In the genomic region with DNA sequence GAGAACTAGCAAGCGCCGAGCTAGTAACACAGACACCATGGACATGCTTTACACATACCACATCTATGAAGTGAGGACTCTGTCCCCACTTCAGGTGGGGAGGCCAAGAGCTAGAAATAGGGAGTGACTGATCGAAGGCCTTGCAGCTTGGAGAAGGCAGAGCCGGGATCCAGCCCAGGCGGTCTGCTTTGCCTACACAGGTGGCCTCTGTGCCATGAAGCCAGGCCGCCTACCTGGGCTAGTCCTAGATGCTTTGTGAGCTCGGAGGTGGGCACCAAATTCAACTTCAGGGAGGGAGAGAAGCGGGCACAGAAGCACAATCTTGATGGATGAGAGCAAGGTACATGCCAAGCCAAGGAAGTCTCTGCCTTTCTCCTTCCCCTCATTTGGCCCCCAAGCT, we compare ENCODE assay signal across 19 cellular contexts.
A peak's percentile ranks its signal among the peaks of the same experiment; 100 is the strongest.
DNase-seq lines count a peak whose midpoint lies in the region; ATAC-seq, FAIRE-seq and TF ChIP-seq lines count a peak whose summit lies in the region.
"Had no signal": no experiment of that assay in that cellular context is flagged by ENCODE, and none has a peak within 500 bp of the region (broad histone marks: within the 10 kb centered on the region; RNA-seq: fewer than 3 reads in every experiment).

No MANE protein-coding gene starts in this region.

- H4K20me1 ChIP-seq in osteoblast (ENCODE audit: insufficient read depth, low read length) = no peaks in the 10 kb centered on the region

- H2BK15ac ChIP-seq in mesenchymal stem cell (ENCODE audit: low read depth, poor library complexity, severe bottlenecking) = no peak overlapping the region

- no peak for FAIRE-seq in GM12892 (lab: Jason Lieb, UNC)
- FAIRE-seq: G401.6, GM19239 had no signal

- no peak overlapping the region for H2AK5ac ChIP-seq in mesenchymal stem cell (ENCODE audit: low read length, severe bottlenecking)

- WGBS in mesenchymal stem cell = 93% methylated on average over 6 of the region's 8 CpGs

- intact Hi-C loops in Right ventricle myocardium inferior (cut with DNase I) (no loop called here), left cardiac atrium (cut with DNase I) (no loop called here)

- H3K27me3 ChIP-seq in mesenchymal stem cell (ENCODE audit: control insufficient read depth in 1 of 2, insufficient read depth in 1 of 2, low read length in 2 of 2) (peaks cover 0 to 83% of the 10 kb centered on the region in 2 experiments), osteoblast (ENCODE audit: insufficient read depth, low read length) (peaks cover 53% of the 10 kb centered on the region)

- H4K8ac ChIP-seq in mesenchymal stem cell (ENCODE audit: low read length) = no peak overlapping the region

- DNase-seq in Right ventricle myocardium inferior (ENCODE audit: missing footprints) (peak; percentile 66), left cardiac atrium (no peak), MV-4-11 (lab: John Stamatoyannopoulos, UW) (peak; percentile 4), mesenchymal stem cell (no peak), osteoblast (ENCODE audit: insufficient read length, low spot score, missing footprints) (peak; percentile 58), hypothalamus (lab: John Stamatoyannopoulos, UW) (no peak), GM12892 (ENCODE audit: insufficient read length) (no peak)
- DNase-seq: Caco-2; CD4-positive, CD25-positive, alpha-beta regulatory T cell; CD8-positive, alpha-beta T cell; DMS153; DND-41; HFFc6 had no signal

- TF ChIP-seq POLR2A in GM12892 (IDR thresholded peaks at IDR 0.05; ENCODE audit: low read depth, low read length) = no peak

- no peak overlapping the region for H3K9ac ChIP-seq in mesenchymal stem cell (ENCODE audit: low read length)

- no peak for TF ChIP-seq CTCF in osteoblast (IDR thresholded peaks at IDR 0.05; ENCODE audit: extremely low read depth, low read depth, low read length)

- H3K4me1 ChIP-seq in mesenchymal stem cell (ENCODE audit: control insufficient read depth, insufficient read depth, low read depth, low read length) (no peaks in the 10 kb centered on the region), osteoblast (ENCODE audit: insufficient read depth, low read length) (no peaks in the 10 kb centered on the region)
- H3K4me1 ChIP-seq: Caco-2, HAP-1 had no signal

- H3K14ac ChIP-seq in mesenchymal stem cell (ENCODE audit: low read length in 2 of 2) = peak overlapping the region in 1 of 2 experiments; percentile 79

- peak overlapping the region; percentile 46 to 75 for H3K4ac ChIP-seq in mesenchymal stem cell (ENCODE audit: low read depth in 1 of 2, low read length in 2 of 2)

- H2AFZ ChIP-seq in mesenchymal stem cell (ENCODE audit: low read depth, low read length) = no peak overlapping the region
- no peak overlapping the region for H2AFZ ChIP-seq in osteoblast (ENCODE audit: low read length)
- H2AFZ ChIP-seq: GM23338 had no signal

- H3K36me3 ChIP-seq in mesenchymal stem cell (ENCODE audit: control insufficient read depth in 1 of 2, insufficient read depth in 2 of 2, low read depth in 1 of 2, low read length in 2 of 2) = no peaks in the 10 kb centered on the region
- no peaks in the 10 kb centered on the region for H3K36me3 ChIP-seq in osteoblast (ENCODE audit: insufficient read depth, low read length)
- H3K36me3 ChIP-seq: HAP-1 had no signal

- H2BK12ac ChIP-seq in mesenchymal stem cell (ENCODE audit: low read length in 2 of 2) = peak overlapping the region in 1 of 2 experiments; percentile 73

- H4K91ac ChIP-seq in mesenchymal stem cell (ENCODE audit: low read length) = peak overlapping the region; percentile 70

- H2BK120ac ChIP-seq in mesenchymal stem cell (ENCODE audit: low read depth, low read length) = no peak overlapping the region

- no peaks in the 10 kb centered on the region for H3K79me2 ChIP-seq in osteoblast (ENCODE audit: insufficient read depth, low read length)

- H3K4me2 ChIP-seq in mesenchymal stem cell (ENCODE audit: low read length, poor library complexity, severe bottlenecking) (no peak overlapping the region), osteoblast (ENCODE audit: insufficient read depth, low read length) (no peak overlapping the region)
- H3K4me2 ChIP-seq: GM23338 had no signal

- H3K18ac ChIP-seq in mesenchymal stem cell (ENCODE audit: low read depth in 1 of 2, low read length in 2 of 2) = peak overlapping the region in 1 of 2 experiments; percentile 65

- H3K9me3 ChIP-seq in mesenchymal stem cell (ENCODE audit: control insufficient read depth, low read length) = peaks cover 18% of the 10 kb centered on the region
- peaks cover 8% of the 10 kb centered on the region for H3K9me3 ChIP-seq in osteoblast (ENCODE audit: low read depth, low read length)
- H3K9me3 ChIP-seq: HAP-1 had no signal

- H3K27ac ChIP-seq in mesenchymal stem cell (ENCODE audit: low read length, poor library complexity, severe bottlenecking) = no peak overlapping the region
- H3K27ac ChIP-seq in osteoblast (ENCODE audit: low read depth, low read length) = no peak overlapping the region
- H3K27ac ChIP-seq: C4-2B had no signal

- H3K4me3 ChIP-seq in mesenchymal stem cell (ENCODE audit: insufficient read depth in 1 of 2, low read depth in 1 of 2, low read length in 2 of 2) (no peak overlapping the region), osteoblast (ENCODE audit: insufficient read depth, low read length) (no peak overlapping the region)
- H3K4me3 ChIP-seq: GM23338, HAP-1 had no signal

- ATAC-seq in Right ventricle myocardium inferior (no peak), left cardiac atrium (no peak), GM21526 (IDR thresholded peaks at IDR 0.05; ENCODE audit: low FRiP score, unreplicated experiment) (no peak)
- ATAC-seq: CD8-positive, alpha-beta T cell had no signal

- no peak overlapping the region for H3K23ac ChIP-seq in mesenchymal stem cell (ENCODE audit: low read length in 2 of 2)

- H2BK5ac ChIP-seq in mesenchymal stem cell (ENCODE audit: low read depth, low read length, poor library complexity, severe bottlenecking) = no peak overlapping the region

- no peaks in the 10 kb centered on the region for H3K79me1 ChIP-seq in mesenchymal stem cell (replicated peaks; ENCODE audit: low read length, poor library complexity, severe bottlenecking)

Comparison
In these comparisons a context has a peak if more than half of its experiments do, and no peak if none do; other contexts are left out.
1. DNase-seq: peak in Right ventricle myocardium inferior (single experiment), MV-4-11 (single experiment) and osteoblast (single experiment); none in left cardiac atrium (single experiment), mesenchymal stem cell (single experiment), hypothalamus (0 of 51) and GM12892 (single experiment).